12 cellular contexts compared by ENCODE assay signal in the genomic region with DNA sequence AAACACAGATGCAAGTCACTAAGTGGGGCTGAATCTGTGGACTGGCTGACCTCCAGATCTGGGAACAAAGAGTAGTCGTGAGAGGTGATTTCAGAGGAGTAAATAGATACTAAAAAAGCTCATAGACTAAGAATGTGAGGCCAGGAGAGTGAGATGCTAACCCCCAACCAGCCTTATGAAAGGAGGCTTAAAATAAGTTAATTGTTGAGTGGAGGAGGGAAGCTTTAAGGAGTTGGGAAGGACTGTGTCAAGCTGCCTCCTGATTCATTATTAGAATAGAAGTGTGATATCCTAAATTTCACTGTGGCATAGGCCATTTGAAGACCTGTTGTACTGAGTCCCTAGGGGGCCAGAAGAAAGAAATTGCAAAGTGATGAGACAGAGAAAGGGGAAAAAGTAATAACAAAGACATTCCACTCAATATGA.
DNase-seq lines count a peak whose midpoint lies in the region; TF ChIP-seq lines count a peak whose summit lies in the region.
"Had no signal": no experiment of that assay in that cellular context is flagged by ENCODE, and none has a peak within 500 bp of the region (broad histone marks: within the 10 kb centered on the region; RNA-seq: fewer than 3 reads in every experiment).

No MANE protein-coding gene starts in this region.

- TF ChIP-seq CTCF in GM10266 (IDR thresholded peaks at IDR 0.05; ENCODE audit: control insufficient read depth, insufficient read depth, low read depth, missing control alignments), result no peak

- DNase-seq in ELR (ENCODE audit: low read depth), result peak; percentile 53
- DNase-seq in RPMI7951 (ENCODE audit: low read depth), result peak; percentile 21
- peak; percentile 6 for DNase-seq in fibroblast of gingiva (ENCODE audit: low read depth)
- DNase-seq in renal cortical epithelial cell (ENCODE audit: low read depth), result peak; percentile 66
- DNase-seq in GM10266 (ENCODE audit: extremely low spot score), result no peak
- DNase-seq in SIG-M5 (lab: John Stamatoyannopoulos, UW), result no peak
- no peak for DNase-seq in SW480 (ENCODE audit: low spot score)
- DNase-seq: activated effector memory CD4-positive, alpha-beta T cell treated with Interleukin-2 at 50 U/mL for 16 hours; DND-41; glutamatergic neuron; left ventricle myocardium superior; NCI-H1105 had no signal

Comparison
In these comparisons a context has a peak if more than half of its experiments do, and no peak if none do; other contexts are left out.
1. DNase-seq: peak in ELR (single experiment), RPMI7951 (single experiment), fibroblast of gingiva (single experiment) and renal cortical epithelial cell (single experiment); none in GM10266 (single experiment), SIG-M5 (single experiment) and SW480 (single experiment).